In genomic region chr17:1782171-1782567, GRCh38 we compare ENCODE assay signal across 13 cellular contexts. TPM values are rescaled to one million over a fixed set of nuclear protein-coding genes. Genes with fewer than 3 reads are reported as not detected.
DNase-seq lines count a peak whose midpoint lies in the region; ATAC-seq, FAIRE-seq and TF ChIP-seq lines count a peak whose summit lies in the region.
"Had no signal": no experiment of that assay in that cellular context is flagged by ENCODE, and none has a peak within 500 bp of the region (broad histone marks: within the 10 kb centered on the region; RNA-seq: fewer than 3 reads in every experiment).

No MANE protein-coding gene starts in this region.

- H3K79me2 ChIP-seq in K562 (ENCODE audit: control insufficient read depth, insufficient read depth, low read length), result no peaks in the 10 kb centered on the region
- no peaks in the 10 kb centered on the region for H3K79me2 ChIP-seq in Karpas-422 (ENCODE audit: low read length)

- no peak for TF ChIP-seq POLR2A in K562 (conservative IDR thresholded peaks at IDR 0.05)

- peak overlapping the region; percentile 71 to 85 for H3K4me3 Mint-ChIP-seq in CD14-positive monocyte
- no peak overlapping the region for H3K4me3 Mint-ChIP-seq in stimulated activated effector memory CD8-positive, alpha-beta T cell treated with anti-CD3 and anti-CD28 coated beads, Interleukin-12 subunit alpha, Interleukin-12 subunit beta, amount 100 ng/mL, for 72 hours
- no peak overlapping the region for H3K4me3 Mint-ChIP-seq in activated T-helper 17 cell treated with anti-CD3 and anti-CD28 coated beads, Interleukin-2, amount 50 U/mL, for 72 hours
- H3K4me3 Mint-ChIP-seq in type B pancreatic cell, result no peak overlapping the region
- H3K4me3 Mint-ChIP-seq: WTC11 had no signal

- H3K36me3 Mint-ChIP-seq in CD14-positive monocyte (peaks cover 43 to 56% of the 10 kb centered on the region in 2 donors), type B pancreatic cell (peaks cover 21% of the 10 kb centered on the region)
- peaks cover 75% of the 10 kb centered on the region for H3K36me3 Mint-ChIP-seq in stimulated activated effector memory CD8-positive, alpha-beta T cell treated with anti-CD3 and anti-CD28 coated beads, Interleukin-12 subunit alpha, Interleukin-12 subunit beta, amount 100 ng/mL, for 72 hours
- H3K36me3 Mint-ChIP-seq in activated T-helper 17 cell treated with anti-CD3 and anti-CD28 coated beads, Interleukin-2, amount 50 U/mL, for 72 hours (ENCODE audit: low read depth), result peaks cover 90% of the 10 kb centered on the region

- H3K4me1 Mint-ChIP-seq in CD14-positive monocyte (peaks cover 30% of the 10 kb centered on the region), type B pancreatic cell (ENCODE audit: unreplicated experiment) (peaks cover 11% of the 10 kb centered on the region)
- H3K4me1 Mint-ChIP-seq in stimulated activated effector memory CD8-positive, alpha-beta T cell treated with anti-CD3 and anti-CD28 coated beads, Interleukin-12 subunit alpha, Interleukin-12 subunit beta, amount 100 ng/mL, for 72 hours, result no peaks in the 10 kb centered on the region
- H3K4me1 Mint-ChIP-seq in activated T-helper 17 cell treated with anti-CD3 and anti-CD28 coated beads, Interleukin-2, amount 50 U/mL, for 72 hours, result no peaks in the 10 kb centered on the region
- H3K4me1 Mint-ChIP-seq: WTC11 had no signal

- intact Hi-C loops in CD14-positive monocyte (cut with micrococcal nuclease) (loop anchor here (2.0 to 10.0 kb wide), 5 partner anchors 57 to 110 kb away; partner anchors contain the start of gene WDR81 (in 1 of the 2)), K562 (cut with micrococcal nuclease) (loop anchor here (5.0 kb wide), 2 partner anchors 60 to 115 kb away; partner anchors contain the start of gene WDR81)

- H3K9me3 ChIP-seq in K562 (replicated peaks; ENCODE audit: control insufficient read depth, insufficient read depth, low read depth, low read length) (no peaks in the 10 kb centered on the region), lung (ENCODE audit: control insufficient read depth in 2 of 2, insufficient read depth in 1 of 2, low read length in 1 of 2) (no peaks in the 10 kb centered on the region), Karpas-422 (ENCODE audit: low read length) (no peaks in the 10 kb centered on the region)

- in situ Hi-C loops in K562 (cut with MboI), result no loop called here

- peaks cover 0 to 5% (median 1%) of the 10 kb centered on the region in 3 donors for H3K27me3 Mint-ChIP-seq in CD14-positive monocyte (ENCODE audit: low read depth in 3 of 3)
- no peaks in the 10 kb centered on the region for H3K27me3 Mint-ChIP-seq in activated T-helper 17 cell treated with anti-CD3 and anti-CD28 coated beads, Interleukin-2, amount 50 U/mL, for 72 hours
- no peaks in the 10 kb centered on the region for H3K27me3 Mint-ChIP-seq in type B pancreatic cell

- 65% methylated on average over 5 of the region's 6 CpGs for WGBS in K562 (ENCODE audit: insufficient coverage, low coverage, missing lambda C conversion rate)
- 50 to 73% methylated on average over 6 of the region's 6 CpGs for WGBS in lung, 2 donors

- H3K27ac ChIP-seq in K562 (ENCODE audit: extremely low read depth, low read depth, low read length) (no peak overlapping the region), lung (ENCODE audit: low read depth in 1 of 2, low read length in 1 of 2) (peak overlapping the region; percentile 61 to 100), Karpas-422 (ENCODE audit: low read length) (no peak overlapping the region)

- TF ChIP-seq RAD21 in K562 (CRISPR knock-in tag; conservative IDR thresholded peaks at IDR 0.05 in 1 of 2, IDR thresholded peaks at IDR 0.05 in 1 of 2), result no peak

- no peak overlapping the region for H2AFZ ChIP-seq in K562 (ENCODE audit: low read depth, low read length)
- H2AFZ ChIP-seq in Karpas-422 (ENCODE audit: low read length), result no peak overlapping the region

- H3K4me2 ChIP-seq in K562 (ENCODE audit: insufficient read depth, low read length), result no peak overlapping the region
- H3K4me2 ChIP-seq in Karpas-422 (ENCODE audit: low read depth, low read length, poor library complexity, severe bottlenecking), result no peak overlapping the region

- H3K4me1 ChIP-seq in K562 (replicated peaks in 1 of 2; ENCODE audit: control insufficient read depth in 2 of 2, insufficient read depth in 2 of 2, low read length in 2 of 2), result peaks cover 5 to 8% of the 10 kb centered on the region in 2 experiments; a peak in 4 of 5 replicates
- peaks cover 6 to 25% of the 10 kb centered on the region in 2 donors for H3K4me1 ChIP-seq in lung (ENCODE audit: control insufficient read depth in 2 of 2, insufficient read depth in 2 of 2, low read length in 2 of 2)
- H3K4me1 ChIP-seq in Karpas-422 (ENCODE audit: low read length), result no peaks in the 10 kb centered on the region

- POLR2A ChIA-PET in K562 (lab: Yijun Ruan, JAX), result interaction anchor here (0.6 to 1.1 kb wide), 3 partner anchors 14 to 127 kb away, joined by 3 to 4 read pairs (median 3); no protein-coding TSS in a partner anchor

- no peaks in the 10 kb centered on the region for H3K9me3 Mint-ChIP-seq in CD14-positive monocyte
- H3K9me3 Mint-ChIP-seq in stimulated activated effector memory CD8-positive, alpha-beta T cell treated with anti-CD3 and anti-CD28 coated beads, Interleukin-12 subunit alpha, Interleukin-12 subunit beta, amount 100 ng/mL, for 72 hours, result no peaks in the 10 kb centered on the region
- H3K9me3 Mint-ChIP-seq in activated T-helper 17 cell treated with anti-CD3 and anti-CD28 coated beads, Interleukin-2, amount 50 U/mL, for 72 hours, result no peaks in the 10 kb centered on the region
- no peaks in the 10 kb centered on the region for H3K9me3 Mint-ChIP-seq in type B pancreatic cell
- H3K9me3 Mint-ChIP-seq: WTC11 had no signal

- no peak for TF ChIP-seq EP300 in K562 (IDR thresholded peaks at IDR 0.05; ENCODE audit: low read length)

- H3K9me1 ChIP-seq in K562 (ENCODE audit: control insufficient read depth, insufficient read depth, low read length), result no peaks in the 10 kb centered on the region

- no peak overlapping the region for H3K4me3 ChIP-seq in K562
- H3K4me3 ChIP-seq in lung, result no peak overlapping the region
- H3K4me3 ChIP-seq in Karpas-422 (ENCODE audit: low read length), result no peak overlapping the region
- H3K4me3 ChIP-seq: GM12878 had no signal

- no peak for ATAC-seq in K562
- ATAC-seq in lung (ENCODE audit: insufficient read depth, low FRiP score), result no peak
- no peak for ATAC-seq in stimulated activated effector memory CD8-positive, alpha-beta T cell treated with anti-CD3 and anti-CD28 coated beads, Interleukin-12 subunit alpha, Interleukin-12 subunit beta, amount 100 ng/mL, for 72 hours
- no peak for ATAC-seq in activated T-helper 17 cell treated with anti-CD3 and anti-CD28 coated beads, Interleukin-2, amount 50 U/mL, for 72 hours (replicated peaks)
- ATAC-seq: GM12878, WTC11 had no signal

- H3K27ac Mint-ChIP-seq in CD14-positive monocyte, result peak overlapping the region; percentile 97 to 99 (median 98)
- H3K27ac Mint-ChIP-seq in stimulated activated effector memory CD8-positive, alpha-beta T cell treated with anti-CD3 and anti-CD28 coated beads, Interleukin-12 subunit alpha, Interleukin-12 subunit beta, amount 100 ng/mL, for 72 hours, result peak overlapping the region; percentile 34
- no peak overlapping the region for H3K27ac Mint-ChIP-seq in activated T-helper 17 cell treated with anti-CD3 and anti-CD28 coated beads, Interleukin-2, amount 50 U/mL, for 72 hours
- H3K27ac Mint-ChIP-seq in type B pancreatic cell, result no peak overlapping the region

- H3K36me3 ChIP-seq in K562 (ENCODE audit: control insufficient read depth, insufficient read depth, low read length) (peaks cover 61% of the 10 kb centered on the region), lung (ENCODE audit: control insufficient read depth in 2 of 2, insufficient read depth in 2 of 2, low read length in 2 of 2) (peaks cover 3% of the 10 kb centered on the region in 2 donors), Karpas-422 (ENCODE audit: insufficient read depth, low read length) (peaks cover 24% of the 10 kb centered on the region; the same call in 1 of the 2 replicates)

- FAIRE-seq in K562 (lab: Jason Lieb, UNC), result no peak
- FAIRE-seq: GM12878 had no signal

- no TSS peak for BruUV-seq in K562 (replicated peaks; lab: Mats Ljungman, UMichigan)

- CTCF ChIA-PET in K562 (lab: Yijun Ruan, JAX; ENCODE audit: low intra/inter-chr PET ratio), result interaction anchor here (2.4 kb wide), 1 partner anchor 113 kb away, joined by 10 read pairs; no protein-coding TSS in a partner anchor

- no peaks in the 10 kb centered on the region for H3K27me3 ChIP-seq in K562 (ENCODE audit: control insufficient read depth in 2 of 2, insufficient read depth in 2 of 2, low read length in 2 of 2)
- H3K27me3 ChIP-seq in lung (ENCODE audit: control insufficient read depth, insufficient read depth), result no peaks in the 10 kb centered on the region
- H3K27me3 ChIP-seq in Karpas-422 (ENCODE audit: low read length), result no peaks in the 10 kb centered on the region

- H3K9ac ChIP-seq in K562 (ENCODE audit: insufficient read depth in 1 of 2, low read depth in 2 of 2, low read length in 2 of 2) (no peak overlapping the region), Karpas-422 (ENCODE audit: low read length) (no peak overlapping the region)

- TF ChIP-seq CTCF in CD14-positive monocyte (IDR thresholded peaks at IDR 0.05) (no peak), K562 (IDR thresholded peaks at IDR 0.05 in 2 of 3, conservative IDR thresholded peaks at IDR 0.05 in 1 of 3; ENCODE audit: insufficient read depth in 2 of 3, low read depth in 1 of 3, low read length in 3 of 3) (no peak), lung (IDR thresholded peaks at IDR 0.05; ENCODE audit: control extremely low read depth, extremely low read depth) (no peak), type B pancreatic cell (conservative IDR thresholded peaks at IDR 0.05) (no peak)

- DNase-seq in CD14-positive monocyte (ENCODE audit: low spot score), result no peak
- no peak for DNase-seq in K562 (ENCODE audit: extremely low read depth in 1 of 4, low spot score in 3 of 4)
- no peak for DNase-seq in lung (ENCODE audit: low spot score)
- DNase-seq in stimulated activated effector memory CD8-positive, alpha-beta T cell treated with anti-CD3 and anti-CD28 coated beads, Interleukin-12 subunit alpha, Interleukin-12 subunit beta, amount 100 ng/mL, for 72 hours (ENCODE audit: low spot score in 2 of 2), result no peak
- DNase-seq in type B pancreatic cell (ENCODE audit: extremely low spot score, unreplicated experiment), result no peak
- DNase-seq in iPS-NIHi7 (ENCODE audit: extremely low spot score), result no peak
- no peak for DNase-seq in Karpas-422
- DNase-seq: AML-193, DND-41 had no signal

- no peaks in the 10 kb centered on the region for H4K20me1 ChIP-seq in K562 (replicated peaks; ENCODE audit: control insufficient read depth, insufficient read depth, low read length)
- no peaks in the 10 kb centered on the region for H4K20me1 ChIP-seq in Karpas-422 (ENCODE audit: insufficient read depth, low read depth, low read length)

- H3K9me2 ChIP-seq in Karpas-422 (replicated peaks; ENCODE audit: insufficient read depth, low read length), result no peaks in the 10 kb centered on the region

RNA-seq across cellular contexts. Expression of gene SERPINF1, which starts 20.3 kb away (rescaled TPM):
- polyA plus RNA-seq in CD14-positive monocyte, result 1 to 10 TPM; 8.0 to 9.9 TPM
- 49.3 and 78.6 TPM in 2 replicates for total RNA-seq in K562 (2011; cell fraction: chromatin; rRNA removed; ENCODE audit: low replicate concordance)
- 114 and 121 TPM in 2 replicates for total RNA-seq in K562 (2011; cell fraction: nucleolus; rRNA removed)
- 64.9 and 87.2 TPM in 2 replicates for total RNA-seq in K562 (2011; cell fraction: nucleoplasm; rRNA removed)
- 37.7 and 54.7 TPM in 2 replicates for total RNA-seq in K562 (2014; rRNA removed)
- total RNA-seq in K562 (2014; rRNA removed; fragmentation: Illumina TruSeq; extraction: Trizol), result 21.5 and 27.5 TPM in 2 replicates
- 37.0 and 40.4 TPM in 2 replicates for total RNA-seq in K562 (2015; rRNA removed; fragmentation: Illumina TruSeq; extraction: Trizol)
- total RNA-seq in K562 (2021), result 34.5 and 44.2 TPM in 2 replicates
- 66.9 and 85.2 TPM in 2 replicates for polyA plus RNA-seq in K562 (2011; rRNA removed)
- 137 and 141 TPM in 2 replicates for polyA plus RNA-seq in K562 (2011; cell fraction: cytosol; rRNA removed)
- polyA plus RNA-seq in K562 (2011; cell fraction: nucleus; rRNA removed), result 57.8 and 67.5 TPM in 2 replicates
- 34.1 and 98.1 TPM in 2 replicates for polyA plus RNA-seq in K562 (2012)
- polyA plus RNA-seq in K562 (2014; fragmentation: Illumina TruSeq; extraction: Trizol), result 44.8 and 53.4 TPM in 2 replicates
- polyA plus RNA-seq in K562 (2014; fragmentation: Nextera tagmentation; extraction: Ambion mirVana), result 1 to 10 TPM; 2.6 to 6.3 TPM
- 42.4 and 78.9 TPM in 2 replicates for polyA plus RNA-seq in K562 (2014; rRNA removed)
- 35.2 and 36.2 TPM in 2 replicates for polyA minus RNA-seq in K562 (2011; rRNA and poly(A)+ RNA removed)
- polyA minus RNA-seq in K562 (2011; cell fraction: cytosol; rRNA and poly(A)+ RNA removed), result 21.5 and 27.6 TPM in 2 replicates
- 9.0 and 17.2 TPM in 2 replicates for polyA minus RNA-seq in K562 (2011; cell fraction: nucleus; rRNA and poly(A)+ RNA removed)
- 100 to 1,000 TPM; 126 to 249 TPM for total RNA-seq in lung
- polyA plus RNA-seq in lung, result 100 to 1,000 TPM; 132 to 168 TPM
- not detected for total RNA-seq in activated T-helper 17 cell treated with anti-CD3 and anti-CD28 coated beads, Interleukin-2, amount 50 U/mL, for 72 hours
- 9.6 and 98.8 TPM in 2 replicates for total RNA-seq in type B pancreatic cell (ENCODE audit: low replicate concordance)
- 45.5 and 62.2 TPM in 2 replicates for total RNA-seq in Karpas-422 (2014; rRNA removed; shearing (Covaris generic); ENCODE audit: low replicate concordance)
- total RNA-seq: M059J had no signal

RNA-seq across cellular contexts. Expression of gene SERPINF2, which starts 39.5 kb away (rescaled TPM):
- polyA plus RNA-seq in CD14-positive monocyte (under 1 TPM; 0.75 to 0.79 TPM), K562 (2011; rRNA removed) (0.04 TPM in 1 of 2 replicates, not detected in the other), K562 (2014; fragmentation: Illumina TruSeq; extraction: Trizol) (not detected in 2 replicates), K562 (2014; fragmentation: Nextera tagmentation; extraction: Ambion mirVana) (not detected), K562 (2014; rRNA removed) (not detected in 2 replicates), lung (10 to 100 TPM; 74.9 to 78.9 TPM)
- 0.25 TPM in 1 of 2 replicates, not detected in the other for total RNA-seq in K562 (2011; cell fraction: chromatin; rRNA removed; ENCODE audit: low replicate concordance)
- total RNA-seq in K562 (2011; cell fraction: nucleolus; rRNA removed), result not detected in 2 replicates
- total RNA-seq in K562 (2011; cell fraction: nucleoplasm; rRNA removed), result not detected in 2 replicates
- total RNA-seq in K562 (2014; rRNA removed) (not detected in 2 replicates), K562 (2014; rRNA removed; fragmentation: Illumina TruSeq; extraction: Trizol) (not detected in 2 replicates), K562 (2015; rRNA removed; fragmentation: Illumina TruSeq; extraction: Trizol) (not detected in 2 replicates), K562 (2021) (0.22 TPM in 2 replicates), lung (10 to 100 TPM; 13.7 to 41.1 TPM), type B pancreatic cell (ENCODE audit: low replicate concordance) (28.3 and 36.3 TPM in 2 replicates)
- polyA plus RNA-seq in K562 (2011; cell fraction: cytosol; rRNA removed), result 0.03 TPM in 1 of 2 replicates, not detected in the other
- 0.07 TPM in 1 of 2 replicates, not detected in the other for polyA plus RNA-seq in K562 (2011; cell fraction: nucleus; rRNA removed)
- polyA plus RNA-seq in K562 (2012), result 0.03 and 0.06 TPM in 2 replicates
- not detected in 2 replicates for polyA minus RNA-seq in K562 (2011; rRNA and poly(A)+ RNA removed)
- polyA minus RNA-seq in K562 (2011; cell fraction: cytosol; rRNA and poly(A)+ RNA removed), result 0.91 TPM in 1 of 2 replicates, not detected in the other
- polyA minus RNA-seq in K562 (2011; cell fraction: nucleus; rRNA and poly(A)+ RNA removed), result not detected in 2 replicates
- under 1 TPM; 0.45 to 0.85 TPM for total RNA-seq in activated T-helper 17 cell treated with anti-CD3 and anti-CD28 coated beads, Interleukin-2, amount 50 U/mL, for 72 hours
- 0.19 and 0.32 TPM in 2 replicates for total RNA-seq in Karpas-422 (2014; rRNA removed; shearing (Covaris generic); ENCODE audit: low replicate concordance)

RNA-seq across cellular contexts. Expression of gene SMYD4, which starts 47.5 kb away (rescaled TPM):
- polyA plus RNA-seq in CD14-positive monocyte (1 to 10 TPM; 3.2 to 6.1 TPM), K562 (2011; rRNA removed) (10.2 and 12.9 TPM in 2 replicates), K562 (2014; fragmentation: Illumina TruSeq; extraction: Trizol) (6.2 and 6.7 TPM in 2 replicates), K562 (2014; fragmentation: Nextera tagmentation; extraction: Ambion mirVana) (1 to 10 TPM; 1.3 to 1.6 TPM), K562 (2014; rRNA removed) (5.0 and 7.8 TPM in 2 replicates), lung (1 to 10 TPM; 7.5 to 7.7 TPM)
- total RNA-seq in K562 (2011; cell fraction: chromatin; rRNA removed; ENCODE audit: low replicate concordance), result 48.3 and 51.8 TPM in 2 replicates
- 22.4 and 26.3 TPM in 2 replicates for total RNA-seq in K562 (2011; cell fraction: nucleolus; rRNA removed)
- total RNA-seq in K562 (2011; cell fraction: nucleoplasm; rRNA removed), result 28.6 and 37.3 TPM in 2 replicates
- total RNA-seq in K562 (2014; rRNA removed) (5.2 and 5.4 TPM in 2 replicates), K562 (2014; rRNA removed; fragmentation: Illumina TruSeq; extraction: Trizol) (6.9 and 7.6 TPM in 2 replicates), K562 (2015; rRNA removed; fragmentation: Illumina TruSeq; extraction: Trizol) (6.9 and 7.2 TPM in 2 replicates), K562 (2021) (7.6 and 9.4 TPM in 2 replicates), lung (10 to 100 TPM; 14.7 to 18.2 TPM), type B pancreatic cell (ENCODE audit: low replicate concordance) (18.0 and 22.5 TPM in 2 replicates)
- 5.4 and 8.5 TPM in 2 replicates for polyA plus RNA-seq in K562 (2011; cell fraction: cytosol; rRNA removed)
- polyA plus RNA-seq in K562 (2011; cell fraction: nucleus; rRNA removed), result 14.2 and 16.9 TPM in 2 replicates
- 4.8 and 6.3 TPM in 2 replicates for polyA plus RNA-seq in K562 (2012)
- polyA minus RNA-seq in K562 (2011; rRNA and poly(A)+ RNA removed), result 14.0 and 14.5 TPM in 2 replicates
- polyA minus RNA-seq in K562 (2011; cell fraction: cytosol; rRNA and poly(A)+ RNA removed), result 6.4 and 7.1 TPM in 2 replicates
- 8.3 and 15.2 TPM in 2 replicates for polyA minus RNA-seq in K562 (2011; cell fraction: nucleus; rRNA and poly(A)+ RNA removed)
- 10 to 100 TPM; 19.7 to 20.2 TPM for total RNA-seq in activated T-helper 17 cell treated with anti-CD3 and anti-CD28 coated beads, Interleukin-2, amount 50 U/mL, for 72 hours
- total RNA-seq in Karpas-422 (2014; rRNA removed; shearing (Covaris generic); ENCODE audit: low replicate concordance), result 13.9 and 23.2 TPM in 2 replicates

RNA-seq across cellular contexts. Expression of gene RPA1, which starts 47.6 kb away (rescaled TPM):
- polyA plus RNA-seq in CD14-positive monocyte (10 to 100 TPM; 23.8 to 27.4 TPM), K562 (2011; rRNA removed) (105 and 125 TPM in 2 replicates), K562 (2014; fragmentation: Illumina TruSeq; extraction: Trizol) (53.9 and 56.0 TPM in 2 replicates), K562 (2014; fragmentation: Nextera tagmentation; extraction: Ambion mirVana) (10 to 100 TPM; 25.2 to 40.4 TPM), K562 (2014; rRNA removed) (47.4 and 48.7 TPM in 2 replicates), lung (10 to 100 TPM; 10.7 to 23.0 TPM)
- 32.1 and 33.8 TPM in 2 replicates for total RNA-seq in K562 (2011; cell fraction: chromatin; rRNA removed; ENCODE audit: low replicate concordance)
- total RNA-seq in K562 (2011; cell fraction: nucleolus; rRNA removed), result 20.5 and 24.3 TPM in 2 replicates
- 25.4 and 29.5 TPM in 2 replicates for total RNA-seq in K562 (2011; cell fraction: nucleoplasm; rRNA removed)
- total RNA-seq in K562 (2014; rRNA removed) (42.0 and 49.1 TPM in 2 replicates), K562 (2014; rRNA removed; fragmentation: Illumina TruSeq; extraction: Trizol) (34.3 and 35.2 TPM in 2 replicates), K562 (2015; rRNA removed; fragmentation: Illumina TruSeq; extraction: Trizol) (27.6 and 28.5 TPM in 2 replicates), K562 (2021) (125 and 133 TPM in 2 replicates), lung (10 to 100 TPM; 44.1 to 82.6 TPM), type B pancreatic cell (ENCODE audit: low replicate concordance) (91.5 and 129 TPM in 2 replicates)
- polyA plus RNA-seq in K562 (2011; cell fraction: cytosol; rRNA removed), result 46.2 and 66.5 TPM in 2 replicates
- 30.6 and 46.8 TPM in 2 replicates for polyA plus RNA-seq in K562 (2011; cell fraction: nucleus; rRNA removed)
- polyA plus RNA-seq in K562 (2012), result 54.1 and 60.1 TPM in 2 replicates
- 135 and 168 TPM in 2 replicates for polyA minus RNA-seq in K562 (2011; rRNA and poly(A)+ RNA removed)
- polyA minus RNA-seq in K562 (2011; cell fraction: cytosol; rRNA and poly(A)+ RNA removed), result 36.3 and 41.3 TPM in 2 replicates
- polyA minus RNA-seq in K562 (2011; cell fraction: nucleus; rRNA and poly(A)+ RNA removed), result 13.2 and 15.4 TPM in 2 replicates
- 100 to 1,000 TPM; 121 to 139 TPM for total RNA-seq in activated T-helper 17 cell treated with anti-CD3 and anti-CD28 coated beads, Interleukin-2, amount 50 U/mL, for 72 hours
- 40.4 and 63.9 TPM in 2 replicates for total RNA-seq in Karpas-422 (2014; rRNA removed; shearing (Covaris generic); ENCODE audit: low replicate concordance)

RNA-seq across cellular contexts. Expression of gene WDR81, which starts 57.7 kb away (rescaled TPM):
- polyA plus RNA-seq in CD14-positive monocyte (1 to 10 TPM; 6.2 to 8.8 TPM), K562 (2011; rRNA removed) (2.7 and 5.1 TPM in 2 replicates), K562 (2014; fragmentation: Illumina TruSeq; extraction: Trizol) (3.3 and 9.0 TPM in 2 replicates), K562 (2014; fragmentation: Nextera tagmentation; extraction: Ambion mirVana) (under 1 TPM; 0.01 to 0.04 TPM), K562 (2014; rRNA removed) (12.2 and 12.9 TPM in 2 replicates), lung (10 to 100 TPM; 26.0 to 38.5 TPM)
- 13.5 and 42.5 TPM in 2 replicates for total RNA-seq in K562 (2011; cell fraction: chromatin; rRNA removed; ENCODE audit: low replicate concordance)
- total RNA-seq in K562 (2011; cell fraction: nucleolus; rRNA removed), result 29.2 and 35.2 TPM in 2 replicates
- total RNA-seq in K562 (2011; cell fraction: nucleoplasm; rRNA removed), result 14.9 and 15.0 TPM in 2 replicates
- total RNA-seq in K562 (2014; rRNA removed) (11.1 and 12.5 TPM in 2 replicates), K562 (2014; rRNA removed; fragmentation: Illumina TruSeq; extraction: Trizol) (0.89 and 1.7 TPM in 2 replicates), K562 (2015; rRNA removed; fragmentation: Illumina TruSeq; extraction: Trizol) (4.3 and 5.3 TPM in 2 replicates), K562 (2021) (13.0 and 17.1 TPM in 2 replicates), lung (10 to 100 TPM; 27.9 to 51.9 TPM), type B pancreatic cell (ENCODE audit: low replicate concordance) (14.5 and 16.0 TPM in 2 replicates)
- 5.3 and 9.9 TPM in 2 replicates for polyA plus RNA-seq in K562 (2011; cell fraction: cytosol; rRNA removed)
- 26.4 and 53.6 TPM in 2 replicates for polyA plus RNA-seq in K562 (2011; cell fraction: nucleus; rRNA removed)
- 8.7 and 12.9 TPM in 2 replicates for polyA plus RNA-seq in K562 (2012)
- polyA minus RNA-seq in K562 (2011; rRNA and poly(A)+ RNA removed), result 1.3 and 3.6 TPM in 2 replicates
- 10.1 and 18.5 TPM in 2 replicates for polyA minus RNA-seq in K562 (2011; cell fraction: cytosol; rRNA and poly(A)+ RNA removed)
- 9.9 and 15.3 TPM in 2 replicates for polyA minus RNA-seq in K562 (2011; cell fraction: nucleus; rRNA and poly(A)+ RNA removed)
- total RNA-seq in activated T-helper 17 cell treated with anti-CD3 and anti-CD28 coated beads, Interleukin-2, amount 50 U/mL, for 72 hours, result 10 to 100 TPM; 13.2 to 20.2 TPM
- 11.7 and 28.9 TPM in 2 replicates for total RNA-seq in Karpas-422 (2014; rRNA removed; shearing (Covaris generic); ENCODE audit: low replicate concordance)

Comparison
In these comparisons a context has a peak if more than half of its experiments do, and no peak if none do; other contexts are left out.
1. H3K27ac Mint-ChIP-seq: peak in CD14-positive monocyte (7 of 7) and stimulated activated effector memory CD8-positive, alpha-beta T cell treated with anti-CD3 and anti-CD28 coated beads, Interleukin-12 subunit alpha, Interleukin-12 subunit beta, amount 100 ng/mL, for 72 hours (single experiment); none in activated T-helper 17 cell treated with anti-CD3 and anti-CD28 coated beads, Interleukin-2, amount 50 U/mL, for 72 hours (single experiment) and type B pancreatic cell (single experiment).
2. H3K4me3 Mint-ChIP-seq: peak in CD14-positive monocyte (2 of 2); none in stimulated activated effector memory CD8-positive, alpha-beta T cell treated with anti-CD3 and anti-CD28 coated beads, Interleukin-12 subunit alpha, Interleukin-12 subunit beta, amount 100 ng/mL, for 72 hours (single experiment), activated T-helper 17 cell treated with anti-CD3 and anti-CD28 coated beads, Interleukin-2, amount 50 U/mL, for 72 hours (single experiment) and type B pancreatic cell (single experiment).
3. H3K27ac ChIP-seq: peak in lung (2 of 2); none in K562 (single experiment) and Karpas-422 (single experiment).
4. RNA of gene SERPINF2, which starts 39.5 kb away (total RNA-seq): 13.7 to 41.1 TPM in lung and 28.3 to 36.3 TPM in type B pancreatic cell; 0.45 to 0.85 TPM in activated T-helper 17 cell treated with anti-CD3 and anti-CD28 coated beads, Interleukin-2, amount 50 U/mL, for 72 hours, 0.19 to 0.32 TPM in Karpas-422 and 0.22 to 0.25 TPM in K562; every median in the first group is over 4 times any median in the second.